8 cellular contexts compared by ENCODE assay signal in the genomic region with DNA sequence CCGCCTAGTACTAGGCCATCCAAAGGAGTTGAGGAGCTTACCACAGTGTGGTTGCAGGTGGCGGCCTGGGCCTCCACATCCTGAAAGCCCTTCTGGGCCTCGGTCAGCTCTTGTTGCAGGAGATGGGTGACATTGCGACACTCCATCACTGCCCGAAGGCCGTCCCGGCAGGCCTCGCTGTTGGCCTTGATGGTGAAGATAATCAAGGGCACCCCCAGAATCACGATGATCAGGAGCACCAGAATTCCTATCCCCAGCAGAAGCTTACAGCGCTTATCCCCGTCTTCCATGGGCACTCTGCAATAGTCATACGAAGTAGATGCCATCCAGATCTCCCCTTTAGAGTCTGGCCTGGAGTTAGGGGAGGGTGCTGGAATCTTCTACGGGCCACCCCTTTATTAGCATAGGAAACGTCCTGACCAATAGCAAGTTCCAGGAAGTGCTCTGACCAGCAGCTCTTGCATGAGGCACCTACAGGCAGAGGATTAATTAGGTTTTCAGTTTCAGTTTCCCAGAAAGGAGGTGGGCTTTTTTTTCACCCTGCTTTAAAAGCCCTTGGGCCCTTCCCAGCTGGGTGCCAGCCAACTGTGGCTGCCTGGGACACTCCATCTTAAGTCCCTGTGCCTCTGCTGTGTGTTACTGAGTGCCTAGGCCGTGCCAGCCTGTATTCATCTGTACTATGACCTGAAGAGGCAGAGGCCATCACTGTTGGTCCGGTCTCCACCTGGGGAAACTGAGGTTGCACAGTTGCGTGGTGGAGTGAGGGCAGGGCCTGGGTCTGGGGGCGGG.
A peak's percentile ranks its signal among the peaks of the same experiment; 100 is the strongest.
DNase-seq lines count a peak whose midpoint lies in the region; ATAC-seq and TF ChIP-seq lines count a peak whose summit lies in the region.

A gene with protein sequence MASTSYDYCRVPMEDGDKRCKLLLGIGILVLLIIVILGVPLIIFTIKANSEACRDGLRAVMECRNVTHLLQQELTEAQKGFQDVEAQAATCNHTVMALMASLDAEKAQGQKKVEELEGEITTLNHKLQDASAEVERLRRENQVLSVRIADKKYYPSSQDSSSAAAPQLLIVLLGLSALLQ (minus strand): TSS at position 381 of the 789 bp plus-strand sequence. CDS start 55 bp downstream, at position 326.

- TF ChIP-seq CTCF in brain microvascular endothelial cell (IDR thresholded peaks at IDR 0.05; ENCODE audit: low read depth, low read length, missing control alignments): no peak

- DNase-seq in C1 segment of cervical spinal cord (lab: John Stamatoyannopoulos, UW): peak in 8 of 14 donors; percentile 9 to 67 (median 47)
- DNase-seq in SKM-1 treated with dmso at 0.1 percent for 144 hours (lab: John Stamatoyannopoulos, UW; ENCODE audit: unreplicated experiment): peak; percentile 81
- DNase-seq in brain microvascular endothelial cell: peak; percentile 21
- peak; percentile 67 for DNase-seq in iris pigment epithelial cell (ENCODE audit: low read depth)
- DNase-seq in stimulated activated CD4-positive, alpha-beta T cell treated with anti-CD3 and anti-CD28 coated beads, Interleukin-4, amount 100 ng/mL, for 1 hour: peak; percentile 32
- no peak for DNase-seq in NCI-H187 (lab: John Stamatoyannopoulos, UW)

- no peak within 1 kb of the TSS for H3K4me3 ChIP-seq in brain microvascular endothelial cell (ENCODE audit: low read depth, low read length)

- in situ Hi-C loops in brain microvascular endothelial cell (cut with HindIII; ENCODE audit: low pct_ligation_motif_present, low sequenced_read_pairs): no loop called here

- H3K36me3 ChIP-seq in brain microvascular endothelial cell (replicated peaks): no peaks in the 10 kb centered on the region

- peak; percentile 82 for ATAC-seq in GM19324 (IDR thresholded peaks at IDR 0.05; ENCODE audit: low FRiP score, unreplicated experiment)
- peak; percentile 78 for ATAC-seq in HG03432 (IDR thresholded peaks at IDR 0.05; ENCODE audit: unreplicated experiment)

- H3K27me3 ChIP-seq in brain microvascular endothelial cell (replicated peaks): no peaks in the 10 kb centered on the region

- no peak within 1 kb of the TSS for H3K27ac ChIP-seq in brain microvascular endothelial cell

Comparison
In these comparisons a context has a peak if more than half of its experiments do, and no peak if none do; other contexts are left out.
1. DNase-seq: peak in C1 segment of cervical spinal cord (8 of 14), SKM-1 treated with dmso at 0.1 percent for 144 hours (single experiment), brain microvascular endothelial cell (single experiment), iris pigment epithelial cell (single experiment) and stimulated activated CD4-positive, alpha-beta T cell treated with anti-CD3 and anti-CD28 coated beads, Interleukin-4, amount 100 ng/mL, for 1 hour (single experiment); none in NCI-H187 (0 of 2).